In the genomic region with DNA sequence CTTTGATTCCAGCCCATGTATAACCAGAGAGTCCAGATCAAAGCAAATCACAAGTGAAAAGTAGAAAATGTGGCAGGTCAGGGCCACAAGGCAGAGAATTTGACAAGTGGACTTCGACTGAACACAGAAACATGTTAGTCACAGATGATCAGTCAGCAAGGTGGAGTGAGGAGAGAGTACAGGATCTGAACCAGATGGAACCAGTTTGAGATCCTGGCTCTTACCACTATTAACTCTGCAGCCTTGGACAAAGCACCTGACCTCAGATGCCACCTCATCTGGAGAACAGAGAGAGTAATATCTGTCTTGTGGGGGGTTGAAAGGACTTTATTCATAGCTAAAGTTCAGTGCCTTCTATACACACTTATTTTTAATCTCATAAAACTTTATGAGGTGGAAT, we compare ENCODE assay signal across 20 cellular contexts. TPM values are rescaled to one million over a fixed set of nuclear protein-coding genes. Genes with fewer than 3 reads are reported as not detected.
DNase-seq lines count a peak whose midpoint lies in the region; ATAC-seq and TF ChIP-seq lines count a peak whose summit lies in the region.
"Had no signal": no experiment of that assay in that cellular context is flagged by ENCODE, and none has a peak within 500 bp of the region (broad histone marks: within the 10 kb centered on the region; RNA-seq: fewer than 3 reads in every experiment).

No MANE protein-coding gene starts in this region.

- ATAC-seq in GM19452 (IDR thresholded peaks at IDR 0.05; ENCODE audit: unreplicated experiment) (peak; percentile 60), HG03520 (IDR thresholded peaks at IDR 0.05; ENCODE audit: unreplicated experiment) (peak; percentile 87), GM21515 (IDR thresholded peaks at IDR 0.05; ENCODE audit: unreplicated experiment) (no peak)

- no peaks in the 10 kb centered on the region for H3K79me2 ChIP-seq in hepatocyte

- no peaks in the 10 kb centered on the region for H3K27me3 ChIP-seq in hepatocyte
- H3K27me3 ChIP-seq: tibial nerve had no signal

- H3K4me2 ChIP-seq in hepatocyte = no peak overlapping the region
- H3K4me2 ChIP-seq: KMS-11 had no signal

- H3K27ac ChIP-seq in hepatocyte = peak overlapping the region; percentile 27
- H3K27ac ChIP-seq: KMS-11, SK-N-MC, tibial nerve had no signal

- WGBS in hepatocyte (ENCODE audit: low lambda C conversion rate, missing lambda C conversion rate) = 47% methylated on average over 1 of the region's 1 CpG

- H2AFZ ChIP-seq in hepatocyte = no peak overlapping the region

- DNase-seq in DMS53 (lab: John Stamatoyannopoulos, UW) (peak; percentile 34), hepatocyte (ENCODE audit: low spot score) (peak; percentile 32), DMS 273 treated with DMSO at 0.1 percent for 48 hours (lab: John Stamatoyannopoulos, UW) (no peak), LoVo (ENCODE audit: low spot score) (no peak)
- DNase-seq in activated CD4-positive, CD25-positive, alpha-beta regulatory T cell treated with anti-CD3 and anti-CD28 coated beads, Interleukin-2, amount 50 U/mL, for 72 hours = no peak
- DNase-seq: activated naive CD8-positive, alpha-beta T cell treated with anti-CD3 and anti-CD28 coated beads for 36 hours; CD8-positive, alpha-beta memory T cell; cerebellar nuclear complex; erythroblast; H9; NCI-H1694 treated with DMSO at 0.1 percent for 48 hours had no signal

- no peaks in the 10 kb centered on the region for H3K4me1 ChIP-seq in hepatocyte (ENCODE audit: insufficient read depth)
- H3K4me1 ChIP-seq: tibial nerve had no signal

- no peaks in the 10 kb centered on the region for H4K20me1 ChIP-seq in hepatocyte (ENCODE audit: insufficient read depth, poor library complexity, severe bottlenecking)

- no peaks in the 10 kb centered on the region for H3K9me3 ChIP-seq in hepatocyte (ENCODE audit: low read depth)
- H3K9me3 ChIP-seq: tibial nerve had no signal

- H3K36me3 ChIP-seq in hepatocyte (replicated peaks; ENCODE audit: insufficient read depth, low read depth) = no peaks in the 10 kb centered on the region
- H3K36me3 ChIP-seq: tibial nerve had no signal

- H3K4me3 ChIP-seq in hepatocyte = no peak overlapping the region
- H3K4me3 ChIP-seq: SK-N-MC, tibial nerve had no signal

- no peaks in the 10 kb centered on the region for H3K9me2 ChIP-seq in hepatocyte (replicated peaks; ENCODE audit: insufficient read depth)

- no peak for TF ChIP-seq CTCF in hepatocyte (IDR thresholded peaks at IDR 0.05; ENCODE audit: poor library complexity)

RNA-seq across cellular contexts. Expression of gene MRLN, which starts 4.4 kb away (rescaled TPM):
- not detected in 2 replicates for total RNA-seq in hepatocyte
- polyA plus RNA-seq in hepatocyte = not detected in 2 replicates
- total RNA-seq: A673; activated naive CD8-positive, alpha-beta T cell treated with anti-CD3 and anti-CD28 coated beads for 36 hours; CD8-positive, alpha-beta memory T cell; H9; mesenteric fat pad; osteocyte; tibial nerve had no signal
- polyA plus RNA-seq: CD8-positive, alpha-beta memory T cell had no signal

RNA-seq across cellular contexts. Expression of gene SLC16A9, which starts 39.2 kb away (rescaled TPM):
- total RNA-seq in hepatocyte = 3.8 and 4.7 TPM in 2 replicates
- polyA plus RNA-seq in hepatocyte = 1.7 and 2.0 TPM in 2 replicates
- polyA plus RNA-seq: CD8-positive, alpha-beta memory T cell had no signal

Comparison
In these comparisons a context has a peak if more than half of its experiments do, and no peak if none do; other contexts are left out.
1. DNase-seq: peak in DMS53 (single experiment) and hepatocyte (single experiment); none in DMS 273 treated with DMSO at 0.1 percent for 48 hours (single experiment), activated CD4-positive, CD25-positive, alpha-beta regulatory T cell treated with anti-CD3 and anti-CD28 coated beads, Interleukin-2, amount 50 U/mL, for 72 hours (single experiment) and LoVo (single experiment).